8 cellular contexts compared by ENCODE assay signal in the genomic region with DNA sequence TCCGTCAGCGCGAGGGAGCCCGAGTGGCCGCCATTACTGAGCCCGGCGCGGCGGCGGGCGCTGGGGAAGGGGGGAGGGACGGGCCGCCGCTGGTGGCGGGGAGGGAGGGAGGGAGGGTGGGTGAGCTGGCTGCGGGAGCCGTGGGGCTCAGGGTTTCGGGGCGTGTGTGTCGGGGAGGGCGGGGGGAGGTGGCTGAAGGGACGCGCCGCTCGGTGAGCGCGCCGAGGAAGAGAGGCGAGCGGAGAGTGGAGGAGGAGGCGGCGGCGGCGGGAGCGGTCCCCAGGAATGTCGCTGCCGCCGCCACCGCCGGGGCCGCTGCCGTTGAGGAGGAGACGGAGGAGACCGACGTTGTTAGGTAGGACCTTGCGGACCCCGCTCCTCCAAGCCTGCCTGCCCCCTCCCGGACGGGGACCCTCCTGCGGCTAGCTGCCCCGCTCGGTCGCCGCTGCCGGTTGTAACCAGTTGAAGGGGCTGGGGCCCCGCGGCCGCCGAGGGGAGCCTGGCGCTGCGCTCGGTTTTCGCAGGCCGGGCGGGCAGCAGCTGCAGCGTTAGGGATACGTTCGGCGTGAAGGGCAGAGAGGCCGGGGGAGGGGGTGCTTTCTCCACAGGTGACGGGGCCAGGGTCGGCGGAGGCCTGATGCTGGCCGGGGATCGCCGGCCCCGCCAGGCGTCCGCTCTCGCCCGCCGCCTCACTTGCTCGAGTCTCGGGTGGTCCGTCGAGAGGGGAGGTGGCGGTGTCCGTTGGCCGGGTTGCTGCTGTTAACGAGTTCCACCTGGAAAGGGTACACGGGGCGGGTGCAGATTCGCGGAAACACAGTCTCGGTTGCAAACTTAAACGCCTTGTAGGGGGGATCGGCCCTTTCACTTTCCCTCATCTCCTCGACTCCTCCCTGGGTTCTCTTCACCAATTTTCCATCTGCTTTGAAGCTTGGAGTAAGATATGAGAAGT. TPM values are rescaled to one million over a fixed set of nuclear protein-coding genes. Genes with fewer than 3 reads are reported as not detected.
DNase-seq lines count a peak whose midpoint lies in the region; ATAC-seq and TF ChIP-seq lines count a peak whose summit lies in the region.

A gene with protein sequence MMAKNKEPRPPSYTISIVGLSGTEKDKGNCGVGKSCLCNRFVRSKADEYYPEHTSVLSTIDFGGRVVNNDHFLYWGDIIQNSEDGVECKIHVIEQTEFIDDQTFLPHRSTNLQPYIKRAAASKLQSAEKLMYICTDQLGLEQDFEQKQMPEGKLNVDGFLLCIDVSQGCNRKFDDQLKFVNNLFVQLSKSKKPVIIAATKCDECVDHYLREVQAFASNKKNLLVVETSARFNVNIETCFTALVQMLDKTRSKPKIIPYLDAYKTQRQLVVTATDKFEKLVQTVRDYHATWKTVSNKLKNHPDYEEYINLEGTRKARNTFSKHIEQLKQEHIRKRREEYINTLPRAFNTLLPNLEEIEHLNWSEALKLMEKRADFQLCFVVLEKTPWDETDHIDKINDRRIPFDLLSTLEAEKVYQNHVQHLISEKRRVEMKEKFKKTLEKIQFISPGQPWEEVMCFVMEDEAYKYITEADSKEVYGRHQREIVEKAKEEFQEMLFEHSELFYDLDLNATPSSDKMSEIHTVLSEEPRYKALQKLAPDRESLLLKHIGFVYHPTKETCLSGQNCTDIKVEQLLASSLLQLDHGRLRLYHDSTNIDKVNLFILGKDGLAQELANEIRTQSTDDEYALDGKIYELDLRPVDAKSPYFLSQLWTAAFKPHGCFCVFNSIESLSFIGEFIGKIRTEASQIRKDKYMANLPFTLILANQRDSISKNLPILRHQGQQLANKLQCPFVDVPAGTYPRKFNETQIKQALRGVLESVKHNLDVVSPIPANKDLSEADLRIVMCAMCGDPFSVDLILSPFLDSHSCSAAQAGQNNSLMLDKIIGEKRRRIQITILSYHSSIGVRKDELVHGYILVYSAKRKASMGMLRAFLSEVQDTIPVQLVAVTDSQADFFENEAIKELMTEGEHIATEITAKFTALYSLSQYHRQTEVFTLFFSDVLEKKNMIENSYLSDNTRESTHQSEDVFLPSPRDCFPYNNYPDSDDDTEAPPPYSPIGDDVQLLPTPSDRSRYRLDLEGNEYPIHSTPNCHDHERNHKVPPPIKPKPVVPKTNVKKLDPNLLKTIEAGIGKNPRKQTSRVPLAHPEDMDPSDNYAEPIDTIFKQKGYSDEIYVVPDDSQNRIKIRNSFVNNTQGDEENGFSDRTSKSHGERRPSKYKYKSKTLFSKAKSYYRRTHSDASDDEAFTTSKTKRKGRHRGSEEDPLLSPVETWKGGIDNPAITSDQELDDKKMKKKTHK (N-terminal part only) (plus strand): TSS at position 224 of the 949 bp plus-strand sequence. CDS start 13,366 bp downstream, outside the sequence.

- TF ChIP-seq CTCF in AG10803 (conservative IDR thresholded peaks at IDR 0.05; ENCODE audit: low read length) = no peak

- H3K4me3 ChIP-seq in AG10803 (ENCODE audit: low read length) = peak within 1 kb of the TSS; percentile 91

- ATAC-seq in GM19035 (IDR thresholded peaks at IDR 0.05; ENCODE audit: unreplicated experiment) (peak; percentile 45), HG03378 (IDR thresholded peaks at IDR 0.05; ENCODE audit: unreplicated experiment) (peak; percentile 8)

- DNase-seq in AG10803 (ENCODE audit: low read depth) (no peak), RPMI7951 (ENCODE audit: low read depth) (peak; percentile 30), germinal center (ENCODE audit: low spot score) (peak; percentile 33), occipital lobe (lab: John Stamatoyannopoulos, UW) (peak; percentile 42), ureter (ENCODE audit: low spot score) (peak; percentile 53)
- peak; percentile 9 for DNase-seq in activated gamma-delta T cell treated with anti-CD3 and anti-CD28 coated beads, Interleukin-2, amount 50 U/mL, for 16 hours (ENCODE audit: low read depth)

RNA-seq across cellular contexts. Expression of the gene that starts here (rescaled TPM):
- total RNA-seq in RPMI7951 (2014; rRNA removed; shearing (Covaris generic)) = 52.5 and 66.9 TPM in 2 replicates
- total RNA-seq in occipital lobe = 453 TPM
- 138 TPM for total RNA-seq in ureter
